In genomic region chr1:76959581-76959980, GRCh38 we compare ENCODE assay signal across 22 cellular contexts.
"Had no signal": no experiment of that assay in that cellular context is flagged by ENCODE, and none has a peak within 500 bp of the region (broad histone marks: within the 10 kb centered on the region; RNA-seq: fewer than 3 reads in every experiment).

No MANE protein-coding gene starts in this region.

- H3K4me3 ChIP-seq: colonic mucosa, dorsolateral prefrontal cortex, gastroesophageal sphincter, heart left ventricle, left lung, lower lobe of right lung, spleen, tibial nerve had no signal

- H3K36me3 ChIP-seq: colonic mucosa, gastroesophageal sphincter, heart left ventricle, left lung, lower lobe of right lung, spleen, tibial nerve had no signal

- H3K4me1 ChIP-seq: colonic mucosa, gastroesophageal sphincter, heart left ventricle, left lung, lower lobe of right lung, spleen, tibial nerve had no signal

- H3K9me3 ChIP-seq: colonic mucosa, gastroesophageal sphincter, left lung, lower lobe of right lung, tibial nerve had no signal

- H3K27me3 ChIP-seq: colonic mucosa, dorsolateral prefrontal cortex, gastroesophageal sphincter, heart left ventricle, left lung, spleen, tibial nerve had no signal

- DNase-seq: activated CD4-positive, alpha-beta T cell treated with anti-CD3 and anti-CD28 coated beads for 4 hours; activated CD4-positive, alpha-beta T cell treated with anti-CD3 and anti-CD28 coated beads, Interleukin-2, amount 50 U/mL, for 4 hours; activated effector memory CD4-positive, alpha-beta T cell treated with Interleukin-2 at 50 U/mL for 16 hours; activated naive CD4-positive, alpha-beta T cell treated with Interleukin-2 at 50 U/mL for 16 hours; anterior cingulate cortex; colonic mucosa; dorsolateral prefrontal cortex; effector memory CD4-positive, alpha-beta T cell; heart left ventricle; immature natural killer cell; left lung; lower lobe of right lung; mesenchymal stem cell; naive thymus-derived CD8-positive, alpha-beta T cell; right cardiac atrium; spleen; stimulated activated CD4-positive, alpha-beta T cell treated with anti-CD3 and anti-CD28 coated beads, Interleukin-2, amount 100 ng/mL, for 48 hours; stimulated activated naive CD4-positive, alpha-beta T cell treated with Interleukin-2 at 50 U/mL for 16 hours; T-helper 1 cell had no signal

- H3K27ac ChIP-seq: colonic mucosa, gastroesophageal sphincter, heart left ventricle, left lung, lower lobe of right lung, spleen, tibial nerve, VCaP had no signal
